8 cellular contexts compared by ENCODE assay signal in the genomic region with DNA sequence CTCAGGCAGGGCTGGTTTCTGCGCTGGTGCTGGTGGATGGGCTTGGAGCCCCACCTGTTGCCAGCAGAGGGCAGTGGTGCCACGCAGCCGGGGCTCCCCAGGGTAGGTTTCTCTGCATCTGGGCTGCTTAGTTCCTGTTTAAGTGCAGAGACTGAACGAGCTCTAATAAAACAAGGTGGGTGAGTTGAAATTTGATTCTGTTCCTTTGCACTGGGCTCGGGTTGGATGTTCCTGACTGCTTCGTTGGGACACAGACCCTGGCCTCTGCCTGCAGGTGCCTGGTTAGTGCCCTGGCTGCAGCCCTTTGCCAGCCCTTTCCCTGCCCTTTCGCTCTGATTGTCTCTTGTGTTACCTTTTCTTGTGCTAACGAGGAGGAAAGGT. TPM values are rescaled to one million over a fixed set of nuclear protein-coding genes. Genes with fewer than 3 reads are reported as not detected.
DNase-seq lines count a peak whose midpoint lies in the region; ATAC-seq and TF ChIP-seq lines count a peak whose summit lies in the region.

No MANE protein-coding gene starts in this region.

- H2AFZ ChIP-seq in GM23338: no peak overlapping the region

- H3K9me2 ChIP-seq in GM23338 (ENCODE audit: insufficient read depth): no peaks in the 10 kb centered on the region

- H3K4me3 ChIP-seq in GM23338: no peak overlapping the region

- H3K36me3 Mint-ChIP-seq in CD14-positive monocyte (peaks cover 23 to 33% of the 10 kb centered on the region in 2 donors), GM23338 (ENCODE audit: low read depth) (peaks cover 47% of the 10 kb centered on the region)

- H3K4me2 ChIP-seq in GM23338: no peak overlapping the region

- ATAC-seq in GM23338: peak; percentile 98
- no peak for ATAC-seq in HG03108 (IDR thresholded peaks at IDR 0.05; ENCODE audit: unreplicated experiment)

- peaks cover 11% of the 10 kb centered on the region; the same call in 1 of the 2 replicates for H3K36me3 ChIP-seq in GM23338 (ENCODE audit: insufficient read depth)

- H3K4me3 Mint-ChIP-seq in CD14-positive monocyte (peak overlapping the region in 1 of 2 donors; percentile 62), GM23338 (no peak overlapping the region)

- peaks cover 11% of the 10 kb centered on the region for H4K20me1 ChIP-seq in GM23338 (replicated peaks; ENCODE audit: insufficient read depth)

- peaks cover 13% of the 10 kb centered on the region for H3K4me1 Mint-ChIP-seq in CD14-positive monocyte
- peaks cover 10% of the 10 kb centered on the region for H3K4me1 Mint-ChIP-seq in GM23338

- H3F3A ChIP-seq in GM23338 (replicated peaks; ENCODE audit: low read depth): no peaks in the 10 kb centered on the region; the same call in 1 of the 2 replicates

- H3K79me2 ChIP-seq in GM23338 (replicated peaks; ENCODE audit: insufficient read depth): peaks cover 40% of the 10 kb centered on the region

- TF ChIP-seq CTCF in CD14-positive monocyte (IDR thresholded peaks at IDR 0.05) (peak; percentile 98), GM23338 (conservative IDR thresholded peaks at IDR 0.05; ENCODE audit: low read depth in 2 of 2) (peak; percentile 86 to 88), VCaP (conservative IDR thresholded peaks at IDR 0.05) (peak; percentile 99)

- H3K27ac Mint-ChIP-seq in CD14-positive monocyte: peak overlapping the region in 2 of 7 donors; percentile 69 to 71
- H3K27ac Mint-ChIP-seq in GM23338: no peak overlapping the region

- H3K27ac ChIP-seq in GM23338 (ENCODE audit: low read depth) (no peak overlapping the region), VCaP (peak overlapping the region; percentile 79)

- H3K27me3 ChIP-seq in GM23338 (ENCODE audit: insufficient read depth): no peaks in the 10 kb centered on the region

- no peaks in the 10 kb centered on the region; the same call in 1 of the 2 replicates for H3K4me1 ChIP-seq in GM23338 (ENCODE audit: insufficient read depth)

- intact Hi-C loops in CD14-positive monocyte (cut with micrococcal nuclease): loop anchor here in 1 of 2 donors (1.0 to 5.0 kb wide), 2 partner anchors 130 to 181 kb away; no protein-coding TSS in a partner anchor

- peaks cover 0 to 4% (median 0%) of the 10 kb centered on the region in 7 donors for H3K9me3 Mint-ChIP-seq in CD14-positive monocyte
- peaks cover 4% of the 10 kb centered on the region; the same call in 2 of the 3 replicates for H3K9me3 Mint-ChIP-seq in GM23338

- H3K27me3 Mint-ChIP-seq in CD14-positive monocyte (ENCODE audit: low read depth in 3 of 3): peaks cover 0 to 3% (median 2%) of the 10 kb centered on the region in 3 donors
- H3K27me3 Mint-ChIP-seq in GM23338 (ENCODE audit: insufficient read depth, low read depth, poor library complexity): peaks cover 20% of the 10 kb centered on the region

- peak; percentile 87 for DNase-seq in CD14-positive monocyte (ENCODE audit: low spot score)
- peak; percentile 82 for DNase-seq in GM23338 (ENCODE audit: low spot score)
- DNase-seq in NCI-H2171 (lab: John Stamatoyannopoulos, UW): peak; percentile 51
- peak; percentile 49 for DNase-seq in brain pericyte (ENCODE audit: low read depth, low spot score)
- peak; percentile 95 for DNase-seq in iPS-NIHi7 (ENCODE audit: extremely low spot score)
- DNase-seq in stimulated activated CD4-positive, alpha-beta T cell treated with anti-CD3 and anti-CD28 coated beads, Interleukin-12 subunit alpha, Interleukin-12 subunit beta, amount 100 ng/mL, for 4 hours: peak; percentile 81

TF ChIP-seq in GM23338, 12 proteins besides CTCF, POLR2A, EP300 and RAD21 (continues in another document):
- no peak for TF ChIP-seq JUNB (IDR thresholded peaks at IDR 0.05; ENCODE audit: unreplicated experiment)
- TF ChIP-seq EZH2phosphoT487 (IDR thresholded peaks at IDR 0.05; ENCODE audit: unreplicated experiment): no peak
- TF ChIP-seq CREB1 (CRISPR knock-in tag; IDR thresholded peaks at IDR 0.05; ENCODE audit: low read depth): no peak
- TF ChIP-seq, protein P1, sequence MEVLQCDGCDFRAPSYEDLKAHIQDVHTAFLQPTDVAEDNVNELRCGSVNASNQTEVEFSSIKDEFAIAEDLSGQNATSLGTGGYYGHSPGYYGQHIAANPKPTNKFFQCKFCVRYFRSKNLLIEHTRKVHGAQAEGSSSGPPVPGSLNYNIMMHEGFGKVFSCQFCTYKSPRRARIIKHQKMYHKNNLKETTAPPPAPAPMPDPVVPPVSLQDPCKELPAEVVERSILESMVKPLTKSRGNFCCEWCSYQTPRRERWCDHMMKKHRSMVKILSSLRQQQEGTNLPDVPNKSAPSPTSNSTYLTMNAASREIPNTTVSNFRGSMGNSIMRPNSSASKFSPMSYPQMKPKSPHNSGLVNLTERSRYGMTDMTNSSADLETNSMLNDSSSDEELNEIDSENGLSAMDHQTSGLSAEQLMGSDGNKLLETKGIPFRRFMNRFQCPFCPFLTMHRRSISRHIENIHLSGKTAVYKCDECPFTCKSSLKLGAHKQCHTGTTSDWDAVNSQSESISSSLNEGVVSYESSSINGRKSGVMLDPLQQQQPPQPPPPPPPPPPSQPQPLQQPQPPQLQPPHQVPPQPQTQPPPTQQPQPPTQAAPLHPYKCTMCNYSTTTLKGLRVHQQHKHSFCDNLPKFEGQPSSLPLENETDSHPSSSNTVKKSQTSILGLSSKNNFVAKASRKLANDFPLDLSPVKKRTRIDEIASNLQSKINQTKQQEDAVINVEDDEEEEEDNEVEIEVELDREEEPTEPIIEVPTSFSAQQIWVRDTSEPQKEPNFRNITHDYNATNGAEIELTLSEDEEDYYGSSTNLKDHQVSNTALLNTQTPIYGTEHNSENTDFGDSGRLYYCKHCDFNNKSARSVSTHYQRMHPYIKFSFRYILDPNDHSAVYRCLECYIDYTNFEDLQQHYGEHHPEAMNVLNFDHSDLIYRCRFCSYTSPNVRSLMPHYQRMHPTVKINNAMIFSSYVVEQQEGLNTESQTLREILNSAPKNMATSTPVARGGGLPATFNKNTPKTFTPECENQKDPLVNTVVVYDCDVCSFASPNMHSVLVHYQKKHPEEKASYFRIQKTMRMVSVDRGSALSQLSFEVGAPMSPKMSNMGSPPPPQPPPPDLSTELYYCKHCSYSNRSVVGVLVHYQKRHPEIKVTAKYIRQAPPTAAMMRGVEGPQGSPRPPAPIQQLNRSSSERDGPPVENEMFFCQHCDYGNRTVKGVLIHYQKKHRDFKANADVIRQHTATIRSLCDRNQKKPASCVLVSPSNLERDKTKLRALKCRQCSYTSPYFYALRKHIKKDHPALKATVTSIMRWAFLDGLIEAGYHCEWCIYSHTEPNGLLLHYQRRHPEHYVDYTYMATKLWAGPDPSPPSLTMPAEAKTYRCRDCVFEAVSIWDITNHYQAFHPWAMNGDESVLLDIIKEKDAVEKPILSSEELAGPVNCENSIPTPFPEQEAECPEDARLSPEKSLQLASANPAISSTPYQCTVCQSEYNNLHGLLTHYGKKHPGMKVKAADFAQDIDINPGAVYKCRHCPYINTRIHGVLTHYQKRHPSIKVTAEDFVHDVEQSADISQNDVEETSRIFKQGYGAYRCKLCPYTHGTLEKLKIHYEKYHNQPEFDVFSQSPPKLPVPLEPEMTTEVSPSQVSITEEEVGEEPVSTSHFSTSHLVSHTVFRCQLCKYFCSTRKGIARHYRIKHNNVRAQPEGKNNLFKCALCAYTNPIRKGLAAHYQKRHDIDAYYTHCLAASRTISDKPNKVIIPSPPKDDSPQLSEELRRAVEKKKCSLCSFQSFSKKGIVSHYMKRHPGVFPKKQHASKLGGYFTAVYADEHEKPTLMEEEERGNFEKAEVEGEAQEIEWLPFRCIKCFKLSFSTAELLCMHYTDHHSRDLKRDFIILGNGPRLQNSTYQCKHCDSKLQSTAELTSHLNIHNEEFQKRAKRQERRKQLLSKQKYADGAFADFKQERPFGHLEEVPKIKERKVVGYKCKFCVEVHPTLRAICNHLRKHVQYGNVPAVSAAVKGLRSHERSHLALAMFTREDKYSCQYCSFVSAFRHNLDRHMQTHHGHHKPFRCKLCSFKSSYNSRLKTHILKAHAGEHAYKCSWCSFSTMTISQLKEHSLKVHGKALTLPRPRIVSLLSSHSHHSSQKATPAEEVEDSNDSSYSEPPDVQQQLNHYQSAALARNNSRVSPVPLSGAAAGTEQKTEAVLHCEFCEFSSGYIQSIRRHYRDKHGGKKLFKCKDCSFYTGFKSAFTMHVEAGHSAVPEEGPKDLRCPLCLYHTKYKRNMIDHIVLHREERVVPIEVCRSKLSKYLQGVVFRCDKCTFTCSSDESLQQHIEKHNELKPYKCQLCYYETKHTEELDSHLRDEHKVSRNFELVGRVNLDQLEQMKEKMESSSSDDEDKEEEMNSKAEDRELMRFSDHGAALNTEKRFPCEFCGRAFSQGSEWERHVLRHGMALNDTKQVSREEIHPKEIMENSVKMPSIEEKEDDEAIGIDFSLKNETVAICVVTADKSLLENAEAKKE (CRISPR knock-in tag; IDR thresholded peaks at IDR 0.05): no peak
- TF ChIP-seq, protein P2, sequence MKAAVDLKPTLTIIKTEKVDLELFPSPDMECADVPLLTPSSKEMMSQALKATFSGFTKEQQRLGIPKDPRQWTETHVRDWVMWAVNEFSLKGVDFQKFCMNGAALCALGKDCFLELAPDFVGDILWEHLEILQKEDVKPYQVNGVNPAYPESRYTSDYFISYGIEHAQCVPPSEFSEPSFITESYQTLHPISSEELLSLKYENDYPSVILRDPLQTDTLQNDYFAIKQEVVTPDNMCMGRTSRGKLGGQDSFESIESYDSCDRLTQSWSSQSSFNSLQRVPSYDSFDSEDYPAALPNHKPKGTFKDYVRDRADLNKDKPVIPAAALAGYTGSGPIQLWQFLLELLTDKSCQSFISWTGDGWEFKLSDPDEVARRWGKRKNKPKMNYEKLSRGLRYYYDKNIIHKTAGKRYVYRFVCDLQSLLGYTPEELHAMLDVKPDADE (IDR thresholded peaks at IDR 0.05): no peak

RNA-seq across cellular contexts. Expression of a gene that starts 30.0 kb away (rescaled TPM):
- polyA plus RNA-seq in CD14-positive monocyte (10 to 100 TPM; 54.7 to 74.0 TPM), GM23338 (2016; fragmentation: Nextera tagmentation; extraction: Ambion mirVana) (72.4 and 75.0 TPM in 2 replicates)
- total RNA-seq in GM23338 (2014; rRNA removed; shearing (Covaris generic)): 116 and 122 TPM in 2 replicates

RNA-seq across cellular contexts. Expression of a gene that starts 46.5 kb away (rescaled TPM):
- not detected for polyA plus RNA-seq in CD14-positive monocyte
- 11.0 and 12.9 TPM in 2 replicates for total RNA-seq in GM23338 (2014; rRNA removed; shearing (Covaris generic))
- polyA plus RNA-seq in GM23338 (2016; fragmentation: Nextera tagmentation; extraction: Ambion mirVana): 5.3 TPM in 2 replicates

RNA-seq across cellular contexts. Expression of a gene that starts 57.9 kb away (rescaled TPM):
- polyA plus RNA-seq in CD14-positive monocyte: not detected
- total RNA-seq in GM23338 (2014; rRNA removed; shearing (Covaris generic)): 0.17 TPM in 1 of 2 replicates, not detected in the other
- 0.13 and 0.19 TPM in 2 replicates for polyA plus RNA-seq in GM23338 (2016; fragmentation: Nextera tagmentation; extraction: Ambion mirVana)
